In genomic region chr4:166091914-166092510, GRCh38 we compare ENCODE assay signal across 8 cellular contexts.
DNase-seq lines count a peak whose midpoint lies in the region; ATAC-seq and TF ChIP-seq lines count a peak whose summit lies in the region.

No MANE protein-coding gene starts in this region.

- H3K4me1 ChIP-seq in fibroblast of lung (ENCODE audit: control insufficient read depth, extremely low read depth, insufficient read depth, low read length) = no peaks in the 10 kb centered on the region

- TF ChIP-seq CTCF in fibroblast of lung (conservative IDR thresholded peaks at IDR 0.05 in 1 of 2, IDR thresholded peaks at IDR 0.05 in 1 of 2; ENCODE audit: low read depth in 1 of 2, low read length in 2 of 2) (peak; percentile 58 to 69), retinal pigment epithelial cell (conservative IDR thresholded peaks at IDR 0.05; ENCODE audit: low read depth, low read length) (peak; percentile 67)

- no peak overlapping the region for H3K27ac ChIP-seq in fibroblast of lung (ENCODE audit: insufficient read depth, low read length)

- DNase-seq in GM03348 (ENCODE audit: low spot score) (peak; percentile 44), RPMI7951 (ENCODE audit: low read depth) (peak; percentile 34), fibroblast of lung (ENCODE audit: low read depth in 2 of 2) (peak; percentile 23 to 60), retinal pigment epithelial cell (ENCODE audit: low read depth) (no peak)
- peak; percentile 44 for DNase-seq in Jurkat, Clone E6-1 (ENCODE audit: low read depth, low spot score)
- no peak for DNase-seq in activated effector memory CD4-positive, alpha-beta T cell treated with Interleukin-2 at 50 U/mL for 16 hours

- no peaks in the 10 kb centered on the region for H4K20me1 ChIP-seq in fibroblast of lung (ENCODE audit: control insufficient read depth, extremely low read depth, insufficient read depth, low read length)

- no peak overlapping the region for H3K4me2 ChIP-seq in fibroblast of lung (ENCODE audit: extremely low read depth, insufficient read depth, low read length)

- H2AFZ ChIP-seq in fibroblast of lung (ENCODE audit: low read length) = no peak overlapping the region

- H3K9me3 ChIP-seq in fibroblast of lung (ENCODE audit: control insufficient read depth, insufficient read depth, low read depth, low read length) = no peaks in the 10 kb centered on the region

- no peaks in the 10 kb centered on the region for H3K79me2 ChIP-seq in fibroblast of lung (ENCODE audit: control insufficient read depth, insufficient read depth, low read length)

- no peak overlapping the region for H3K9ac ChIP-seq in fibroblast of lung (ENCODE audit: insufficient read depth, low read length)

- no peaks in the 10 kb centered on the region for H3K36me3 ChIP-seq in fibroblast of lung (ENCODE audit: control insufficient read depth, insufficient read depth, low read length)

- H3K4me3 ChIP-seq in Jurkat, Clone E6-1 (ENCODE audit: low read length) = no peak overlapping the region
- H3K4me3 ChIP-seq in fibroblast of lung (replicated peaks in 1 of 4; ENCODE audit: control extremely low read depth in 1 of 4, insufficient read depth in 1 of 4, low read depth in 3 of 4, low read length in 4 of 4) = no peak overlapping the region
- H3K4me3 ChIP-seq in retinal pigment epithelial cell (ENCODE audit: low read length) = no peak overlapping the region

- peak; percentile 92 for ATAC-seq in GM21528 (IDR thresholded peaks at IDR 0.05; ENCODE audit: low FRiP score, unreplicated experiment)
- ATAC-seq in esophagus mucosa = no peak

- H3K27me3 ChIP-seq in fibroblast of lung (ENCODE audit: control insufficient read depth, insufficient read depth, low read length) = no peaks in the 10 kb centered on the region

Comparison
In these comparisons a context has a peak if more than half of its experiments do, and no peak if none do; other contexts are left out.
1. DNase-seq: peak in GM03348 (single experiment), Jurkat, Clone E6-1 (single experiment), RPMI7951 (single experiment) and fibroblast of lung (2 of 2); none in retinal pigment epithelial cell (single experiment) and activated effector memory CD4-positive, alpha-beta T cell treated with Interleukin-2 at 50 U/mL for 16 hours (single experiment).